Comparison of ENCODE assay signal across 31 cellular contexts in genomic region chr3:133208184-133208583, GRCh38.
DNase-seq lines count a peak whose midpoint lies in the region; ATAC-seq, FAIRE-seq and TF ChIP-seq lines count a peak whose summit lies in the region.
"Had no signal": no experiment of that assay in that cellular context is flagged by ENCODE, and none has a peak within 500 bp of the region (broad histone marks: within the 10 kb centered on the region; RNA-seq: fewer than 3 reads in every experiment).

No MANE protein-coding gene starts in this region.

- POLR2A ChIA-PET in HepG2 (lab: Yijun Ruan, JAX) (no interaction called here), GM12878 (lab: Charles Lee) (no interaction called here)

- TF ChIP-seq POLR2A in HepG2 (IDR thresholded peaks at IDR 0.05; ENCODE audit: insufficient read depth in 1 of 2, low read depth in 2 of 2, low read length in 2 of 2) = no peak
- no peak for TF ChIP-seq POLR2A in GM12878 (IDR thresholded peaks at IDR 0.05; ENCODE audit: low read depth, low read length)

- H3K27me3 ChIP-seq in liver (ENCODE audit: control insufficient read depth in 4 of 4, insufficient read depth in 4 of 4, low read length in 3 of 4) (no peaks in the 10 kb centered on the region), HepG2 (ENCODE audit: control insufficient read depth in 1 of 2, insufficient read depth in 2 of 2, low read length in 2 of 2) (no peaks in the 10 kb centered on the region; a peak in 1 of 5 replicates), GM12878 (replicated peaks in 1 of 2; ENCODE audit: control insufficient read depth in 2 of 2, insufficient read depth in 2 of 2, low read length in 1 of 2) (no peaks in the 10 kb centered on the region)
- H3K27me3 ChIP-seq: ovary, right atrium auricular region, testis, vagina had no signal

- DNase-seq in HepG2 (ENCODE audit: low spot score) (no peak), LHCN-M2 (ENCODE audit: low read depth) (peak; percentile 15), GM12878 (ENCODE audit: low read depth, low spot score) (no peak), coronary artery (ENCODE audit: low spot score) (no peak), NCI-H2196 treated with DMSO at 0.1 percent for 48 hours (lab: John Stamatoyannopoulos, UW; ENCODE audit: unreplicated experiment) (no peak)
- DNase-seq: activated CD4-positive, alpha-beta memory T cell treated with anti-CD3 and anti-CD28 coated beads for 36 hours; activated CD8-positive, alpha-beta memory T cell treated with anti-CD3 and anti-CD28 coated beads, Interleukin-2, amount 50 U/mL, for 48 hours; activated naive CD8-positive, alpha-beta T cell treated with anti-CD3 and anti-CD28 coated beads for 36 hours; central memory CD4-positive, alpha-beta T cell; dermis blood vessel endothelial cell; GDM1; islet precursor cell; lower lobe of right lung; mucosa of descending colon; NCI-H1930; nephron progenitor cell; ovary; spleen; stimulated activated CD4-positive, alpha-beta T cell treated with anti-CD3 and anti-CD28 coated beads, Interleukin-4, amount 100 ng/mL, for 1 hour; stimulated activated naive B cell treated with anti-CD40 and anti-IgM and Interleukin-4, amounts not matched to agents 10 μg/mL and 1 μg/mL and 100 μg/mL, for 72 hours; testis had no signal

- TF ChIP-seq RAD21 in liver (IDR thresholded peaks at IDR 0.05) = peak; percentile 43 to 73
- TF ChIP-seq RAD21 in HepG2 (CRISPR knock-in tag; IDR thresholded peaks at IDR 0.05) = no peak
- peak; percentile 24; the same call in 1 of the 2 replicates for TF ChIP-seq RAD21 in GM12878 (IDR thresholded peaks at IDR 0.05; ENCODE audit: insufficient read depth, low read depth, low read length)

- RAD21 ChIA-PET in GM12878 (lab: Charles Lee; ENCODE audit: unreplicated experiment) = interaction anchor here (0.8 kb wide), 1 partner anchor 18 kb away, joined by 3 read pairs; no protein-coding TSS in a partner anchor

- H3K27ac ChIP-seq in liver (ENCODE audit: low read depth in 1 of 2, low read length in 2 of 2) (no peak overlapping the region), HepG2 (ENCODE audit: extremely low read length, insufficient read depth, low read length) (no peak overlapping the region), GM12878 (ENCODE audit: control insufficient read depth, insufficient read depth) (no peak overlapping the region), coronary artery (no peak overlapping the region)
- H3K27ac ChIP-seq: KMS-11, lower lobe of right lung, ovary, right atrium auricular region, spleen, testis, vagina had no signal

- WGBS in liver = 80% methylated on average over 1 of the region's 1 CpG
- WGBS in HepG2 (ENCODE audit: low lambda C conversion rate) = no CpG with 5 or more reads among the region's 1 CpG
- 0% methylated on average over 1 of the region's 1 CpG for WGBS in GM12878 (ENCODE audit: insufficient coverage, insufficient replicate concordance, low lambda C conversion rate, missing lambda C conversion rate)

- H4K20me1 ChIP-seq in HepG2 (ENCODE audit: insufficient read depth, low read length) (no peaks in the 10 kb centered on the region), GM12878 (ENCODE audit: control insufficient read depth, insufficient read depth) (no peaks in the 10 kb centered on the region)

- H3K4me1 ChIP-seq in liver (ENCODE audit: control insufficient read depth in 4 of 4, insufficient read depth in 4 of 4, low read length in 3 of 4) (no peaks in the 10 kb centered on the region), HepG2 (ENCODE audit: insufficient read depth, low read length) (no peaks in the 10 kb centered on the region), GM12878 (ENCODE audit: control insufficient read depth, insufficient read depth, low read length) (peaks cover 29% of the 10 kb centered on the region)
- H3K4me1 ChIP-seq: right atrium auricular region, vagina had no signal

- no peak for ATAC-seq in HepG2
- no peak for ATAC-seq in GM12878
- ATAC-seq in GM18873 (IDR thresholded peaks at IDR 0.05; ENCODE audit: low FRiP score, unreplicated experiment) = no peak
- ATAC-seq: GM23338; mucosa of descending colon; stimulated activated naive B cell treated with anti-CD40 and anti-IgM and Interleukin-4, amounts not matched to agents 10 μg/mL and 1 μg/mL and 100 μg/mL, for 72 hours had no signal

- H2AFZ ChIP-seq in HepG2 (ENCODE audit: low read length) = no peak overlapping the region
- H2AFZ ChIP-seq in GM12878 (ENCODE audit: control insufficient read depth, low read depth, low read length) = no peak overlapping the region
- H2AFZ ChIP-seq: GM23338 had no signal

- TF ChIP-seq EP300 in HepG2 (IDR thresholded peaks at IDR 0.05; ENCODE audit: low read depth in 2 of 2, low read length in 2 of 2) = no peak
- no peak for TF ChIP-seq EP300 in HepG2 (CRISPR knock-in tag; IDR thresholded peaks at IDR 0.05; ENCODE audit: borderline replicate concordance)
- no peak for TF ChIP-seq EP300 in GM12878 (IDR thresholded peaks at IDR 0.05; ENCODE audit: borderline replicate concordance in 1 of 2, control insufficient read depth in 1 of 2, low read depth in 2 of 2, low read length in 2 of 2)

- in situ Hi-C loops in HepG2 (cut with HindIII; ENCODE audit: extremely low pct_ligation_motif_present, low pct_unique_long_range_greater_than_20kb) = no loop called here
- in situ Hi-C loops in GM12878 (cut with MboI) = no loop called here

- FAIRE-seq in HepG2 (lab: Jason Lieb, UNC) (no peak), GM12878 (lab: Jason Lieb, UNC) (no peak)
- FAIRE-seq: astrocyte, endometrium, GM18507, HTR-8/SVneo had no signal

- H3K4me3 ChIP-seq in liver (ENCODE audit: low read depth in 1 of 3, low read length in 3 of 3) (no peak overlapping the region), HepG2 (replicated peaks in 1 of 3; ENCODE audit: insufficient read depth in 1 of 3, low read depth in 2 of 3, low read length in 3 of 3) (no peak overlapping the region), GM12878 (no peak overlapping the region), coronary artery (no peak overlapping the region)
- H3K4me3 ChIP-seq: GM23338, lower lobe of right lung, mucosa of descending colon, ovary, right atrium auricular region, spleen, testis, vagina had no signal

- H3K9me3 ChIP-seq in liver (ENCODE audit: control insufficient read depth in 4 of 4, low read length in 3 of 4) (no peaks in the 10 kb centered on the region), HepG2 (ENCODE audit: low read length) (no peaks in the 10 kb centered on the region), GM12878 (replicated peaks; ENCODE audit: control insufficient read depth, insufficient read depth, low read length) (no peaks in the 10 kb centered on the region)
- H3K9me3 ChIP-seq: mucosa of descending colon, ovary, right atrium auricular region, testis, vagina had no signal

- peak; percentile 7 for TF ChIP-seq CTCF in liver (IDR thresholded peaks at IDR 0.05; ENCODE audit: low read depth, low read length, missing input control)
- TF ChIP-seq CTCF in HepG2 (CRISPR knock-in tag; IDR thresholded peaks at IDR 0.05) = no peak
- peak in 1 of 3 experiments; percentile 10; a peak in 2 of 6 replicates for TF ChIP-seq CTCF in GM12878 (IDR thresholded peaks at IDR 0.05 in 2 of 3, conservative IDR thresholded peaks at IDR 0.05 in 1 of 3; ENCODE audit: control insufficient read depth in 2 of 3, extremely low read depth in 1 of 3, insufficient read depth in 1 of 3, low read depth in 3 of 3, low read length in 3 of 3)
- TF ChIP-seq CTCF in coronary artery (IDR thresholded peaks at IDR 0.05) = no peak

- SMC1A ChIA-PET in GM12878 (lab: Charles Lee; ENCODE audit: uncharacterized antibody, unreplicated experiment) = interaction anchor here (1.2 to 4.0 kb wide), 3 partner anchors 12 to 166 kb away, joined by 3 to 12 read pairs (median 4); no protein-coding TSS in a partner anchor

- intact Hi-C loops in HepG2 (cut with micrococcal nuclease; ENCODE audit: unreplicated experiment) = no loop called here
- intact Hi-C loops in GM12878 (cut with micrococcal nuclease; ENCODE audit: unreplicated experiment) = no loop called here

- H3K9ac ChIP-seq in liver (ENCODE audit: low read depth in 1 of 2, low read length in 2 of 2) (no peak overlapping the region), HepG2 (ENCODE audit: insufficient read depth, low read depth, low read length) (no peak overlapping the region), GM12878 (ENCODE audit: control insufficient read depth, insufficient read depth, low read length) (no peak overlapping the region)
- H3K9ac ChIP-seq: KMS-11 had no signal

- H3K4me2 ChIP-seq in HepG2 (ENCODE audit: low read depth, low read length) (no peak overlapping the region), GM12878 (ENCODE audit: control insufficient read depth, insufficient read depth) (no peak overlapping the region)
- H3K4me2 ChIP-seq: GM23338, KMS-11 had no signal

- BruUV-seq in HepG2 (replicated peaks; lab: Mats Ljungman, UMichigan) (no TSS peak), GM12878 (replicated peaks; lab: Mats Ljungman, UMichigan) (no TSS peak)

- H3K36me3 ChIP-seq in liver (ENCODE audit: control insufficient read depth in 4 of 4, insufficient read depth in 3 of 4, low read depth in 1 of 4, low read length in 3 of 4) (no peaks in the 10 kb centered on the region), HepG2 (replicated peaks in 1 of 2; ENCODE audit: control insufficient read depth in 1 of 2, insufficient read depth in 2 of 2, low read length in 2 of 2) (no peaks in the 10 kb centered on the region), GM12878 (ENCODE audit: control insufficient read depth in 2 of 2, insufficient read depth in 2 of 2, low read length in 1 of 2) (no peaks in the 10 kb centered on the region)
- H3K36me3 ChIP-seq: lower lobe of right lung, ovary, right atrium auricular region, spleen, vagina had no signal

- H3K79me2 ChIP-seq in HepG2 (ENCODE audit: insufficient read depth, low read length) (no peaks in the 10 kb centered on the region), GM12878 (ENCODE audit: control insufficient read depth, insufficient read depth, low read length) (no peaks in the 10 kb centered on the region)

- CTCF ChIA-PET in HepG2 (lab: Yijun Ruan, JAX; ENCODE audit: low intra/inter-chr PET ratio, low total read pairs) = no interaction called here
- CTCF ChIA-PET in GM12878 (lab: Yijun Ruan, JAX) = interaction anchor here (1.1 to 2.1 kb wide), 3 partner anchors 128 to 809 kb away, joined by 3 to 9 read pairs (median 3); no protein-coding TSS in a partner anchor

TF ChIP-seq in liver, 16 proteins besides CTCF, POLR2A, EP300 and RAD21:
- no peak for TF ChIP-seq JUND (IDR thresholded peaks at IDR 0.05)
- peak; percentile 56 for TF ChIP-seq FOXA2 (IDR thresholded peaks at IDR 0.05)

TF ChIP-seq in HepG2, 621 proteins besides CTCF, POLR2A, EP300 and RAD21 (continues in another document):
- no peak for TF ChIP-seq TOPORS (CRISPR knock-in tag; IDR thresholded peaks at IDR 0.05)
- no peak for TF ChIP-seq ZKSCAN8 (CRISPR knock-in tag; IDR thresholded peaks at IDR 0.05; ENCODE audit: borderline replicate concordance)
